Comparison of ENCODE assay signal across 8 cellular contexts in the genomic region with DNA sequence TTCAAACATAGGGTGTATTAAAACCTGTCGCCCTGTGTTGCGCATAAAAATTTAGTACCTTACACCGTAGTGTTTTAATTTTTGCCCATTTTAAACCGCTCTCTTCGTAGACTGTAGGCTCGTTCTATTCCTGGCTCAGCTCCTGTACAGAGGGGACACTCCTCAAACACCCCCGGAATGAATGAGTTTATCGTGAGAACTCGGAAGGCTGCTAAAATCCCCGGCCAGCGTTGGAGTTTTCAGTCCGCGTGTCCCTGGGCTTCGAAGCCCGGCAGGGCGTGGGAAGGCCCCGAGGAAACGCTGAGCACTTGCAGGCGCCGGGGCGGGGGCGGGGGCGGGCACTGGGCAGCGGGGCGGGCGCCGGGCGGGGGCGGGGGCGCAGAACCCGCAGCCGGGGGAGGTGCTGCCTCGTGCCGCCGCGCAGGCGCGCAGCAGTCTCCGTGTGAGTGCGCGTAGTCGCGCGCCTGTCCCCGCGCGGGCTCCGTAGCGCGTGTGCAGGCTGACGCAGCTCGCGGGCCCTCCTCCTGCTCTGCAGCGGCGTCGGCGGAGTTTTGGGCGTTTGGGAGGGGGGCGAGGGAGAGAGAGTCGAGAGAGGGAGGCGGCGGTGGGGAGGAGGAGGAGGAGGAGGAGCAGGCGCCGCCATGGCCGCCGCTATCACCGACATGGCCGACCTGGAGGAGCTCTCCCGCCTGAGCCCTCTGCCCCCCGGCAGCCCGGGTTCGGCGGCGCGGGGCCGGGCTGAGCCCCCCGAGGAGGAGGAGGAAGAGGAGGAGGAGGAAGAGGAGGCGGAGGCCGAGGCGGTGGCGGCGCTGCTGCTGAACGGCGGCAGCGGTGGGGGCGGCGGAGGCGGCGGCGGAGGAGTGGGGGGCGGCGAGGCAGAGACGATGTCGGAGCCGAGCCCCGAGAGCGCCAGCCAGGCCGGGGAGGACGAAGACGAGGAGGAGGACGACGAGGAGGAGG.
DNase-seq lines count a peak whose midpoint lies in the region; ATAC-seq and TF ChIP-seq lines count a peak whose summit lies in the region.

TSS of gene AEBP2 (plus strand) at position 434 of the 960 bp plus-strand sequence. CDS start at position 642, 208 bp downstream.

- H3K4me3 ChIP-seq in choroid plexus epithelial cell (ENCODE audit: low read depth, low read length): peak within 1 kb of the TSS; percentile 95

- TF ChIP-seq CTCF in choroid plexus epithelial cell (conservative IDR thresholded peaks at IDR 0.05; ENCODE audit: low read depth, low read length): no peak

- DNase-seq in AG20443 (ENCODE audit: low spot score) (peak; percentile 99), NCI-H524 (lab: John Stamatoyannopoulos, UW) (peak; percentile 71 to 83), choroid plexus epithelial cell (ENCODE audit: low read depth) (peak; percentile 98)
- peak; percentile 92 to 93 for DNase-seq in activated CD4-positive, alpha-beta T cell treated with anti-CD3 and anti-CD28 coated beads for 4 hours
- peak; percentile 53 to 78 (median 73) for DNase-seq in stimulated activated CD4-positive, alpha-beta T cell treated with anti-CD3 and anti-CD28 coated beads, Interleukin-1b, Interleukin-23, amount 100 ng/mL, for 24 hours (ENCODE audit: low read depth in 4 of 4, low spot score in 1 of 4)

- no peaks in the 10 kb centered on the region for H3K27me3 ChIP-seq in layer of hippocampus (ENCODE audit: control insufficient read depth, insufficient read depth, low read length)

- ATAC-seq in GM19035 (IDR thresholded peaks at IDR 0.05; ENCODE audit: unreplicated experiment) (peak; percentile 81), HG03342 (IDR thresholded peaks at IDR 0.05; ENCODE audit: unreplicated experiment) (peak; percentile 79)

- H3K27ac ChIP-seq in layer of hippocampus (ENCODE audit: low read depth, low read length): peak within 1 kb of the TSS; percentile 94

Comparison
In these comparisons a context has a peak if more than half of its experiments do, and no peak if none do; other contexts are left out.
1. Peak in every context shown above with its lines: DNase-seq, ATAC-seq, H3K4me3 ChIP-seq and H3K27ac ChIP-seq.